In the genomic region with DNA sequence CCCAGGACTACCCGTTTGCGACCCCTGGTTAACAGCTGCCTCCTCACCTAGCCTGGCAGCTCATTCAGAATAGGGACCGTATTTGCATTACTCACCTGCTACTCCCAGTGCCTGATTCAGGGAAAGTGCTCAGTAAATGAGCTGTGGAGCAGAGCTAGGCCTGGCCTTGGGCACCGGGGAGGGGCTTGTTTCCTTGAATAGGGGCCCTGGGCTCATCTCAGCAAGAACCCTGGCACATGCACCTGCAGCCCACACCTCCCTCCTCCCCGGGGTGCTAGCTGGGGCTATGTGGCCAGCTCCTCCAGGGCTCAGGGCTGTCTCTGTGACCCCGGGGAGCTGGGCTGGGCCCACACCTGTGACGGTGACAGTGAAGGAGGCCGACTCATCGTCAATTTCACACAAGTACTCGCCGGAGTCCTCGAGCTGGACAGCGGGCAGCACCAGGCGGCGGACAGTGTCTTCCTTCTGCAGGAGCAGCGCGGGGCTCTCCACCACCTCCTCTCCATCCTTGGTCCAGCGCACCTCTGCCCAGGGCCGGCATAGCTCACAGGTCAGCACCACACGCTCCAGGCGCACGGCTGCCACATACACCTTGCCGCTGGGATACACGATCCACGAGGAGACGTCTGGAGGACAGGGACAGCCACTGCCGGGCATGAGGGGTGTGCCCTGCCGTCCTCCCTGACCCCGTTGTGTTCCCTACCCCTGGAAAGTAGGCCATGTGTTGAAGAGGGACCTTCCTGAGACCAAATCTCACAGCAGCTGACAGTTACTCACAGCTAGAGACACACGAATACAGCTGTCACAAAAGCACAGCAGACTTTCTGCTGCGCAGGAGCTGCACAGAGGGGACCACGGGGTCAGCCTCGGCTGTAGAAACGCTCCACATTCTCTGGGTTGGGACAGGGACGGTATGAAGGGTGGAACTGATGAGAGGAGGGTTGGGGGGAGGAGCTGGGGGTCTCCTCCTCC, we compare ENCODE assay signal across 23 cellular contexts. TPM values are rescaled to one million over a fixed set of nuclear protein-coding genes. Genes with fewer than 3 reads are reported as not detected.
DNase-seq lines count a peak whose midpoint lies in the region; ATAC-seq, FAIRE-seq and TF ChIP-seq lines count a peak whose summit lies in the region.
"Had no signal": no experiment of that assay in that cellular context is flagged by ENCODE, and none has a peak within 500 bp of the region (broad histone marks: within the 10 kb centered on the region; RNA-seq: fewer than 3 reads in every experiment).

No MANE protein-coding gene starts in this region.

- no peak for FAIRE-seq in H1 (lab: Jason Lieb, UNC)
- FAIRE-seq: GM12892 had no signal

- no peak overlapping the region for H3K23ac ChIP-seq in H1 (ENCODE audit: insufficient read length)

- H3K4me2 ChIP-seq in GM23338 (peak overlapping the region; percentile 74; the same call in 1 of the 2 replicates), H1 (ENCODE audit: insufficient read depth in 1 of 2, low read depth in 2 of 2, low read length in 2 of 2) (peak overlapping the region in 1 of 2 experiments; percentile 14; a peak in 2 of 4 replicates)

- peak overlapping the region; percentile 92 for H2AK5ac ChIP-seq in H1 (ENCODE audit: low read depth, low read length)

- no peak overlapping the region for H2BK120ac ChIP-seq in H1 (replicated peaks; ENCODE audit: low read depth, low read length)

- H4K8ac ChIP-seq in H1 (ENCODE audit: extremely low read depth, insufficient read depth, low read length), result peak overlapping the region; percentile 73; the same call in 1 of the 2 replicates

- no peak overlapping the region for H4K5ac ChIP-seq in H1 (ENCODE audit: insufficient read length, low read depth, low read length)

- no peaks in the 10 kb centered on the region for H3K9me2 ChIP-seq in GM23338 (ENCODE audit: insufficient read depth)

- no peak overlapping the region for H2AFZ ChIP-seq in GM23338
- H2AFZ ChIP-seq in H1 (ENCODE audit: low read length), result no peak overlapping the region

- H2BK20ac ChIP-seq in H1 (ENCODE audit: low read length), result peak overlapping the region; percentile 64; the same call in 1 of the 2 replicates

- peak overlapping the region; percentile 43; the same call in 1 of the 2 replicates for H3K18ac ChIP-seq in H1 (ENCODE audit: extremely low read depth, low read length)

- no peak for TF ChIP-seq RAD21 in Ishikawa (IDR thresholded peaks at IDR 0.05; ENCODE audit: low read depth)
- TF ChIP-seq RAD21 in H1 (IDR thresholded peaks at IDR 0.05 in 1 of 2, conservative IDR thresholded peaks at IDR 0.05 in 1 of 2; ENCODE audit: low read depth in 2 of 2, low read length in 2 of 2), result no peak

- no peak overlapping the region for H3K9ac ChIP-seq in H1 (replicated peaks in 1 of 4; ENCODE audit: extremely low read depth in 1 of 4, low read depth in 3 of 4, low read length in 3 of 4)

- H3K36me3 ChIP-seq in GM23338 (ENCODE audit: insufficient read depth) (peaks cover 8% of the 10 kb centered on the region; the same call in 1 of the 2 replicates), H1 (ENCODE audit: control insufficient read depth in 2 of 4, insufficient read depth in 4 of 4, low read length in 3 of 4) (peaks cover 0 to 41% (median 11%) of the 10 kb centered on the region in 4 experiments; a peak in 6 of 8 replicates)

- H3K9me3 ChIP-seq in H1 (ENCODE audit: insufficient read depth in 2 of 2, low read depth in 1 of 2, low read length in 1 of 2), result no peaks in the 10 kb centered on the region; a peak in 1 of 4 replicates
- H3K9me3 ChIP-seq: SJSA1, upper lobe of left lung had no signal

- H2BK5ac ChIP-seq in H1 (ENCODE audit: low read depth, low read length), result peak overlapping the region; percentile 97

- peaks cover 59% of the 10 kb centered on the region for H3K4me1 ChIP-seq in GM23338 (ENCODE audit: insufficient read depth)
- H3K4me1 ChIP-seq in H1 (replicated peaks in 1 of 4; ENCODE audit: control insufficient read depth in 3 of 4, insufficient read depth in 4 of 4, low read length in 3 of 4), result peaks cover 6 to 60% (median 49%) of the 10 kb centered on the region in 4 experiments
- H3K4me1 ChIP-seq: foreskin keratinocyte, SJSA1 had no signal

- H3K4me1 Mint-ChIP-seq in GM23338 (peaks cover 74% of the 10 kb centered on the region), neural crest cell (peaks cover 14% of the 10 kb centered on the region)
- H3K4me1 Mint-ChIP-seq: T-helper 17 cell had no signal

- 84% methylated on average over 29 of the region's 35 CpGs; no CpG with 5 or more reads in 1 of the 2 experiments for WGBS in H1 (ENCODE audit: extremely low coverage in 1 of 2, insufficient coverage in 1 of 2, insufficient read length in 1 of 2, insufficient replicate concordance in 2 of 2, low coverage in 1 of 2, low lambda C conversion rate in 2 of 2, missing lambda C conversion rate in 1 of 2), 2 experiments

- TF ChIP-seq CTCF in GM23338 (conservative IDR thresholded peaks at IDR 0.05; ENCODE audit: low read depth in 2 of 2) (no peak), H1 (IDR thresholded peaks at IDR 0.05; ENCODE audit: control extremely low read depth in 1 of 3, insufficient read depth in 1 of 3, low read depth in 1 of 3, low read length in 3 of 3) (no peak), neural crest cell (conservative IDR thresholded peaks at IDR 0.05) (no peak)

- H3K27ac ChIP-seq in GM23338 (ENCODE audit: low read depth) (peak overlapping the region; percentile 93), H1 (ENCODE audit: low read depth, low read length) (no peak overlapping the region)
- H3K27ac ChIP-seq: foreskin keratinocyte, SJSA1, upper lobe of left lung, VCaP had no signal

- H3K27ac Mint-ChIP-seq in GM23338 (peak overlapping the region; percentile 71), neural crest cell (ENCODE audit: unreplicated experiment) (peak overlapping the region; percentile 71)
- H3K27ac Mint-ChIP-seq: CD4-positive, alpha-beta memory T cell; T-helper 17 cell had no signal

- POLR2A ChIA-PET in H1 (lab: Charles Lee; ENCODE audit: partially characterized antibody), result interaction anchor here (0.6 to 17.5 kb wide), 17 partner anchors 9 to 139 kb away, joined by 3 to 293 read pairs (median 5); a partner anchor contains a TSS

- peaks cover 10% of the 10 kb centered on the region; the same call in 1 of the 2 replicates for H3K79me2 ChIP-seq in GM23338 (replicated peaks; ENCODE audit: insufficient read depth)
- peaks cover 0 to 4% of the 10 kb centered on the region in 2 experiments; a peak in 1 of 4 replicates for H3K79me2 ChIP-seq in H1 (ENCODE audit: control insufficient read depth in 1 of 2, insufficient read depth in 2 of 2, low read length in 2 of 2)

- H3K4me3 Mint-ChIP-seq in GM23338 (peak overlapping the region; percentile 38; the same call in 1 of the 3 replicates), neural crest cell (peak overlapping the region; percentile 44)
- H3K4me3 Mint-ChIP-seq: CD4-positive, alpha-beta memory T cell; mesothelial cell of epicardium; T-helper 17 cell had no signal

- H4K20me1 ChIP-seq in GM23338 (replicated peaks; ENCODE audit: insufficient read depth), result no peaks in the 10 kb centered on the region
- H4K20me1 ChIP-seq in H1 (replicated peaks in 1 of 2; ENCODE audit: control insufficient read depth in 1 of 2, insufficient read depth in 2 of 2, low read length in 2 of 2), result no peaks in the 10 kb centered on the region

- no peak overlapping the region for H3K14ac ChIP-seq in H1 (ENCODE audit: insufficient read length)

- H2BK15ac ChIP-seq in H1 (ENCODE audit: low read length), result peak overlapping the region; percentile 83; the same call in 1 of the 2 replicates

- peaks cover 33% of the 10 kb centered on the region for H3K27me3 Mint-ChIP-seq in GM23338 (ENCODE audit: insufficient read depth, low read depth, poor library complexity)
- no peaks in the 10 kb centered on the region for H3K27me3 Mint-ChIP-seq in neural crest cell (ENCODE audit: low read depth)

- H3K23me2 ChIP-seq in H1 (ENCODE audit: low read depth, low read length), result no peaks in the 10 kb centered on the region

- H3K56ac ChIP-seq in H1 (replicated peaks; ENCODE audit: insufficient read length, low read depth, low read length), result peak overlapping the region; percentile 7

- H3K4me3 ChIP-seq in GM23338 (no peak overlapping the region), H1 (ENCODE audit: extremely low read depth in 1 of 4, insufficient read depth in 2 of 4, low read depth in 3 of 4, low read length in 4 of 4) (no peak overlapping the region)
- H3K4me3 ChIP-seq: SJSA1, upper lobe of left lung had no signal

- peaks cover 36% of the 10 kb centered on the region for H3F3A ChIP-seq in GM23338 (replicated peaks; ENCODE audit: low read depth)

- 0 out of 2 replicates have a peak, but pooled peaks cover 2% of the 10 kb centered on the region for H3K79me1 ChIP-seq in H1 (ENCODE audit: low read depth, low read length)

- H3K4ac ChIP-seq in H1 (replicated peaks; ENCODE audit: insufficient read length, low read depth, low read length), result peak overlapping the region; percentile 41

- no peak; a peak in 1 of 3 replicates for TF ChIP-seq POLR2A in H1 (IDR thresholded peaks at IDR 0.05; ENCODE audit: control extremely low read depth in 1 of 2, low read depth in 2 of 2, low read length in 2 of 2)

- peak; percentile 5 for ATAC-seq in GM23338
- ATAC-seq in HG03135 (IDR thresholded peaks at IDR 0.05; ENCODE audit: unreplicated experiment), result no peak
- ATAC-seq: foreskin keratinocyte, T-helper 17 cell had no signal

- H3K9me3 Mint-ChIP-seq in GM23338 (no peaks in the 10 kb centered on the region; the same call in 1 of the 3 replicates), neural crest cell (no peaks in the 10 kb centered on the region)
- H3K9me3 Mint-ChIP-seq: CD4-positive, alpha-beta memory T cell; mesothelial cell of epicardium had no signal

- CTCF ChIA-PET in H1 (lab: Charles Lee; ENCODE audit: partially characterized antibody), result interaction anchor here (1.0 to 19.7 kb wide), 14 partner anchors 12 to 158 kb away, joined by 3 to 293 read pairs (median 24); a partner anchor contains a TSS

- H2BK12ac ChIP-seq in H1 (ENCODE audit: low read depth, low read length), result peak overlapping the region; percentile 100

- H4K91ac ChIP-seq in H1 (replicated peaks; ENCODE audit: insufficient read length, low read length), result no peak overlapping the region

- peaks cover 57% of the 10 kb centered on the region for H3K36me3 Mint-ChIP-seq in GM23338 (ENCODE audit: low read depth)
- peaks cover 8% of the 10 kb centered on the region for H3K36me3 Mint-ChIP-seq in neural crest cell (ENCODE audit: low read depth)
- H3K36me3 Mint-ChIP-seq: CD4-positive, alpha-beta memory T cell had no signal

- DNase-seq in GM23338 (ENCODE audit: low spot score), result no peak
- no peak for DNase-seq in H1 (ENCODE audit: low read depth in 1 of 2, low spot score in 2 of 2)
- no peak for DNase-seq in neural crest cell (ENCODE audit: low read depth, low spot score)
- no peak for DNase-seq in HuH-7 (ENCODE audit: low spot score)
- DNase-seq in medulla oblongata (ENCODE audit: extremely low spot score), result no peak
- no peak for DNase-seq in activated CD8-positive, alpha-beta memory T cell treated with anti-CD3 and anti-CD28 coated beads, Interleukin-2, amount 50 U/mL, for 48 hours
- DNase-seq: DMS79, erythroblast, foreskin keratinocyte, GOT3, hippocampal formation, NCI-H1417 treated with DMSO at 0.1 percent for 48 hours, OCI-M1, T-helper 17 cell had no signal

- TF ChIP-seq EP300 in Ishikawa (IDR thresholded peaks at IDR 0.05; ENCODE audit: borderline replicate concordance) (no peak), H1 (IDR thresholded peaks at IDR 0.05; ENCODE audit: borderline replicate concordance in 1 of 2, low read depth in 2 of 2, low read length in 2 of 2) (no peak)

- H3K27me3 ChIP-seq in GM23338 (ENCODE audit: insufficient read depth), result no peaks in the 10 kb centered on the region
- no peaks in the 10 kb centered on the region for H3K27me3 ChIP-seq in H1 (replicated peaks in 1 of 4; ENCODE audit: control insufficient read depth in 3 of 4, extremely low read depth in 1 of 4, insufficient read depth in 3 of 4, low read length in 3 of 4)
- H3K27me3 ChIP-seq: foreskin keratinocyte, SJSA1, upper lobe of left lung had no signal

RNA-seq across cellular contexts. Expression of a gene that starts 9.0 kb away (rescaled TPM):
- total RNA-seq in GM23338 (2014; rRNA removed; shearing (Covaris generic)), result 164 and 207 TPM in 2 replicates
- polyA plus RNA-seq in GM23338 (2016; fragmentation: Nextera tagmentation; extraction: Ambion mirVana) (94.9 and 102 TPM in 2 replicates), H1 (2011; rRNA removed) (116 and 205 TPM in 2 replicates)
- total RNA-seq in H1 (2021; fragmentation: NEBNext Ultra II Directional; extraction: Animal tissue kit (Norgen Biotek cat#: 25700)), result 127 and 135 TPM in 2 replicates
- polyA plus RNA-seq in H1 (2011; cell fraction: cytosol; rRNA removed), result 171 TPM
- 776 TPM for polyA plus RNA-seq in H1 (2011; cell fraction: nucleus; rRNA removed)
- 105 to 168 TPM (median 164 TPM) in 4 replicates for polyA plus RNA-seq in H1 (2012, experiment 1 of 2)
- 108 TPM for polyA plus RNA-seq in H1 (2012, experiment 2 of 2)
- 76.8 TPM for polyA plus RNA-seq in H1 (2013, experiment 1 of 2)
- 67.6 TPM for polyA plus RNA-seq in H1 (2013, experiment 2 of 2)
- polyA minus RNA-seq in H1 (2011; rRNA and poly(A)+ RNA removed), result 64.9 and 94.5 TPM in 2 replicates
- 91.4 TPM for polyA minus RNA-seq in H1 (2011; cell fraction: cytosol; rRNA and poly(A)+ RNA removed)
- 160 TPM for polyA minus RNA-seq in H1 (2011; cell fraction: nucleus; rRNA and poly(A)+ RNA removed)
- total RNA-seq in neural crest cell, result 122 and 123 TPM in 2 replicates
- polyA plus RNA-seq: CD4-positive, alpha-beta memory T cell had no signal

RNA-seq across cellular contexts. Expression of a gene that starts 9.8 kb away (rescaled TPM):
- 0.31 and 1.6 TPM in 2 replicates for total RNA-seq in GM23338 (2014; rRNA removed; shearing (Covaris generic))
- polyA plus RNA-seq in GM23338 (2016; fragmentation: Nextera tagmentation; extraction: Ambion mirVana) (0.56 and 1.5 TPM in 2 replicates), H1 (2011; rRNA removed) (2.7 and 4.3 TPM in 2 replicates)
- 0.65 and 0.73 TPM in 2 replicates for total RNA-seq in H1 (2021; fragmentation: NEBNext Ultra II Directional; extraction: Animal tissue kit (Norgen Biotek cat#: 25700))
- 3.2 TPM for polyA plus RNA-seq in H1 (2011; cell fraction: cytosol; rRNA removed)
- 11.1 TPM for polyA plus RNA-seq in H1 (2011; cell fraction: nucleus; rRNA removed)
- polyA plus RNA-seq in H1 (2012, experiment 1 of 2), result 0.77 to 3.2 TPM (median 2.1 TPM) in 4 replicates
- polyA plus RNA-seq in H1 (2012, experiment 2 of 2), result 0.54 TPM
- 0.61 TPM for polyA plus RNA-seq in H1 (2013, experiment 1 of 2)
- 0.57 TPM for polyA plus RNA-seq in H1 (2013, experiment 2 of 2)
- polyA minus RNA-seq in H1 (2011; rRNA and poly(A)+ RNA removed), result 0.22 and 0.41 TPM in 2 replicates
- polyA minus RNA-seq in H1 (2011; cell fraction: cytosol; rRNA and poly(A)+ RNA removed), result not detected
- 1.1 TPM for polyA minus RNA-seq in H1 (2011; cell fraction: nucleus; rRNA and poly(A)+ RNA removed)
- total RNA-seq in neural crest cell, result 0.50 TPM in 1 of 2 replicates, not detected in the other
- total RNA-seq: CD4-positive, alpha-beta memory T cell; HT1080; T-helper 17 cell had no signal
- polyA plus RNA-seq: CD4-positive, alpha-beta memory T cell had no signal

RNA-seq across cellular contexts. Expression of a gene that starts 18.5 kb away (rescaled TPM):
- 13.7 and 25.6 TPM in 2 replicates for total RNA-seq in GM23338 (2014; rRNA removed; shearing (Covaris generic))
- polyA plus RNA-seq in GM23338 (2016; fragmentation: Nextera tagmentation; extraction: Ambion mirVana) (5.6 TPM in 2 replicates), H1 (2011; rRNA removed) (10.4 and 15.4 TPM in 2 replicates)
- 10.2 and 11.0 TPM in 2 replicates for total RNA-seq in H1 (2021; fragmentation: NEBNext Ultra II Directional; extraction: Animal tissue kit (Norgen Biotek cat#: 25700))
- 10.0 TPM for polyA plus RNA-seq in H1 (2011; cell fraction: cytosol; rRNA removed)
- polyA plus RNA-seq in H1 (2011; cell fraction: nucleus; rRNA removed), result 19.0 TPM
- polyA plus RNA-seq in H1 (2012, experiment 1 of 2), result 7.6 to 11.7 TPM (median 9.4 TPM) in 4 replicates
- polyA plus RNA-seq in H1 (2012, experiment 2 of 2), result 13.6 TPM
- polyA plus RNA-seq in H1 (2013, experiment 1 of 2), result 8.4 TPM
- 8.2 TPM for polyA plus RNA-seq in H1 (2013, experiment 2 of 2)
- 4.3 and 6.1 TPM in 2 replicates for polyA minus RNA-seq in H1 (2011; rRNA and poly(A)+ RNA removed)
- polyA minus RNA-seq in H1 (2011; cell fraction: cytosol; rRNA and poly(A)+ RNA removed), result 7.5 TPM
- 5.6 TPM for polyA minus RNA-seq in H1 (2011; cell fraction: nucleus; rRNA and poly(A)+ RNA removed)
- 15.7 and 16.4 TPM in 2 replicates for total RNA-seq in neural crest cell
- polyA plus RNA-seq: CD4-positive, alpha-beta memory T cell had no signal

RNA-seq across cellular contexts. Expression of a gene that starts 18.7 kb away (rescaled TPM):
- total RNA-seq in GM23338 (2014; rRNA removed; shearing (Covaris generic)), result 232 and 252 TPM in 2 replicates
- polyA plus RNA-seq in GM23338 (2016; fragmentation: Nextera tagmentation; extraction: Ambion mirVana), result 34.4 and 36.5 TPM in 2 replicates
- 62.9 and 68.1 TPM in 2 replicates for total RNA-seq in H1 (2021; fragmentation: NEBNext Ultra II Directional; extraction: Animal tissue kit (Norgen Biotek cat#: 25700))
- polyA plus RNA-seq in H1 (2011; rRNA removed), result 67.3 and 103 TPM in 2 replicates
- 61.7 TPM for polyA plus RNA-seq in H1 (2011; cell fraction: cytosol; rRNA removed)
- polyA plus RNA-seq in H1 (2011; cell fraction: nucleus; rRNA removed), result 76.8 TPM
- 33.7 to 59.5 TPM (median 55.7 TPM) in 4 replicates for polyA plus RNA-seq in H1 (2012, experiment 1 of 2)
- 62.7 TPM for polyA plus RNA-seq in H1 (2012, experiment 2 of 2)
- 107 TPM for polyA plus RNA-seq in H1 (2013, experiment 1 of 2)
- polyA plus RNA-seq in H1 (2013, experiment 2 of 2), result 107 TPM
- polyA minus RNA-seq in H1 (2011; rRNA and poly(A)+ RNA removed), result 17.3 and 20.9 TPM in 2 replicates
- 62.2 TPM for polyA minus RNA-seq in H1 (2011; cell fraction: cytosol; rRNA and poly(A)+ RNA removed)
- polyA minus RNA-seq in H1 (2011; cell fraction: nucleus; rRNA and poly(A)+ RNA removed), result 38.8 TPM
- total RNA-seq in neural crest cell, result 27.0 and 30.0 TPM in 2 replicates

RNA-seq across cellular contexts. Expression of a gene that starts 35.3 kb away (rescaled TPM):
- total RNA-seq in GM23338 (2014; rRNA removed; shearing (Covaris generic)), result 28.1 and 29.3 TPM in 2 replicates
- polyA plus RNA-seq in GM23338 (2016; fragmentation: Nextera tagmentation; extraction: Ambion mirVana) (14.2 and 16.6 TPM in 2 replicates), H1 (2011; rRNA removed) (18.5 and 26.5 TPM in 2 replicates)
- 24.1 and 29.6 TPM in 2 replicates for total RNA-seq in H1 (2021; fragmentation: NEBNext Ultra II Directional; extraction: Animal tissue kit (Norgen Biotek cat#: 25700))
- 15.8 TPM for polyA plus RNA-seq in H1 (2011; cell fraction: cytosol; rRNA removed)
- 164 TPM for polyA plus RNA-seq in H1 (2011; cell fraction: nucleus; rRNA removed)
- polyA plus RNA-seq in H1 (2012, experiment 1 of 2), result 17.0 to 28.8 TPM (median 24.2 TPM) in 4 replicates
- polyA plus RNA-seq in H1 (2012, experiment 2 of 2), result 20.6 TPM
- 15.3 TPM for polyA plus RNA-seq in H1 (2013, experiment 1 of 2)
- 13.6 TPM for polyA plus RNA-seq in H1 (2013, experiment 2 of 2)
- polyA minus RNA-seq in H1 (2011; rRNA and poly(A)+ RNA removed), result 24.4 and 24.9 TPM in 2 replicates
- 20.9 TPM for polyA minus RNA-seq in H1 (2011; cell fraction: cytosol; rRNA and poly(A)+ RNA removed)
- 35.4 TPM for polyA minus RNA-seq in H1 (2011; cell fraction: nucleus; rRNA and poly(A)+ RNA removed)
- 31.4 and 32.9 TPM in 2 replicates for total RNA-seq in neural crest cell
